13 cellular contexts compared by ENCODE assay signal in the genomic region with DNA sequence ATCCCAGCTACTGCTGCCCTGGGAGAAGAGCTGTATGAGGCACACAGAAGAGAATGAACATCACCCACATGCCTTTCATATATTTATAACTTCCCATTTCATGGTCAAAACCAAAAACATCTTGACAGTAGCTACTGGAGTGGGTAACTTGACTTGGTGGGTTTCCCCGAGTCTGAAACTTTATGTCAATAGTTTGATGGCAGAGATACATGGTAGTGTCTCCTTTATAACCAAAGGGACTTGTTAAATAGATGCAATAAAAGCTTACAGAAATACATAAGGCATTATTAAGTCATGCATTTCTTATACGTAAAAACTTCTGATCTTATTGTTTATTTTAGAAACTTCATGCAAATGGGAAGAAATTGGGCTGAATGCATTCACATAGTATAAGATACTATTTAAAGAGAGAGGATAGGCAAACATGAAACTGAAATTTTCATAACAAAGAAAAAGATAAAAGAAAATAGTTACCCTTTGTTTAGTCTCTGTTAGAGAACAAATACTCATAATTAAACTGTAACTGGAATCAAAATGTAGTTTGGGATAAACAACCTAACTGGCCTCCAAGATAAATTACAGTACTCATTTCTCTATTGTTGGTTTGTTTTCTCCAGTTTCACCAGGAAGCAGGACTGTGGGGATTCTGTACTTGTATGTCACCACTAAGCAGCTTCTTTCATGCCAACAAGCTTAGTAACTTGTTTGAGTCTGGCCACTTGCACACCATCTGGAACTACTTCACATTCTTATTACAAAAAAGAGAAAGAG.
DNase-seq lines count a peak whose midpoint lies in the region; ATAC-seq and TF ChIP-seq lines count a peak whose summit lies in the region.
"Had no signal": no experiment of that assay in that cellular context is flagged by ENCODE, and none has a peak within 500 bp of the region (broad histone marks: within the 10 kb centered on the region; RNA-seq: fewer than 3 reads in every experiment).

No MANE protein-coding gene starts in this region.

- H3F3A ChIP-seq in smooth muscle cell (ENCODE audit: low read depth) = peaks cover 6% of the 10 kb centered on the region

- no peak overlapping the region for H3K9ac ChIP-seq in adipocyte (ENCODE audit: low read length)
- peak overlapping the region; percentile 55 for H3K9ac ChIP-seq in smooth muscle cell (ENCODE audit: low read depth)

- H3K36me3 ChIP-seq in adipocyte (ENCODE audit: control insufficient read depth, insufficient read depth, low read length, severe bottlenecking) (no peaks in the 10 kb centered on the region), smooth muscle cell (ENCODE audit: low read depth) (no peaks in the 10 kb centered on the region)
- H3K36me3 ChIP-seq: thoracic aorta had no signal

- no peaks in the 10 kb centered on the region for H3K79me2 ChIP-seq in smooth muscle cell (ENCODE audit: low read depth)

- ATAC-seq in HG02981 (IDR thresholded peaks at IDR 0.05; ENCODE audit: unreplicated experiment) = peak; percentile 26
- ATAC-seq in left ventricle myocardium superior = no peak

- intact Hi-C loops in left ventricle myocardium superior (cut with micrococcal nuclease) = no loop called here

- H2AFZ ChIP-seq in smooth muscle cell (ENCODE audit: low read depth) = peak overlapping the region; percentile 71

- no peaks in the 10 kb centered on the region for H4K20me1 ChIP-seq in smooth muscle cell (ENCODE audit: low read depth)

- peak overlapping the region; percentile 71 for H3K4me2 ChIP-seq in smooth muscle cell

- H3K4me1 ChIP-seq in adipocyte (ENCODE audit: control insufficient read depth, insufficient read depth, low read length) (peaks cover 7% of the 10 kb centered on the region), smooth muscle cell (ENCODE audit: low read depth) (peaks cover 4% of the 10 kb centered on the region)

- no peaks in the 10 kb centered on the region for H3K9me3 ChIP-seq in adipocyte (ENCODE audit: control insufficient read depth, low read length)
- H3K9me3 ChIP-seq in smooth muscle cell (replicated peaks; ENCODE audit: low read depth) = no peaks in the 10 kb centered on the region
- H3K9me3 ChIP-seq: thoracic aorta had no signal

- H3K27me3 ChIP-seq in adipocyte (replicated peaks; ENCODE audit: control insufficient read depth, insufficient read depth, low read length) (no peaks in the 10 kb centered on the region), smooth muscle cell (ENCODE audit: low read depth) (no peaks in the 10 kb centered on the region)

- H3K4me3 ChIP-seq in adipocyte (ENCODE audit: low read length) (no peak overlapping the region), smooth muscle cell (no peak overlapping the region)
- H3K4me3 ChIP-seq: thoracic aorta had no signal

- WGBS in smooth muscle cell (ENCODE audit: low lambda C conversion rate) = 82% methylated on average over 2 of the region's 2 CpGs

- H3K27ac ChIP-seq in smooth muscle cell (ENCODE audit: low read depth) = peak overlapping the region; percentile 91
- H3K27ac ChIP-seq: thoracic aorta had no signal

- DNase-seq in NCI-H146 (lab: John Stamatoyannopoulos, UW) (peak; percentile 3), NCI-H146 treated with DMSO at 0.1 percent for 48 hours (lab: John Stamatoyannopoulos, UW; ENCODE audit: unreplicated experiment) (no peak), adipocyte (ENCODE audit: low read depth) (peak; percentile 89), smooth muscle cell (lab: John Stamatoyannopoulos, UW; ENCODE audit: unreplicated experiment) (no peak), left ventricle myocardium superior (no peak), NCI-H2081 (lab: John Stamatoyannopoulos, UW) (no peak)
- no peak for DNase-seq in activated naive CD4-positive, alpha-beta T cell treated with Interleukin-2 at 50 U/mL for 16 hours
- DNase-seq: 8988T; activated CD8-positive, alpha-beta memory T cell treated with anti-CD3 and anti-CD28 coated beads for 24 hours; NCI-H82; occipital lobe had no signal

- no peak for TF ChIP-seq CTCF in smooth muscle cell (IDR thresholded peaks at IDR 0.05; ENCODE audit: borderline replicate concordance, insufficient read depth, poor library complexity, severe bottlenecking)

Comparison
In these comparisons a context has a peak if more than half of its experiments do, and no peak if none do; other contexts are left out.
1. DNase-seq: peak in NCI-H146 (single experiment) and adipocyte (single experiment); none in NCI-H146 treated with DMSO at 0.1 percent for 48 hours (single experiment), smooth muscle cell (single experiment), left ventricle myocardium superior (single experiment), NCI-H2081 (0 of 2) and activated naive CD4-positive, alpha-beta T cell treated with Interleukin-2 at 50 U/mL for 16 hours (single experiment).